In genomic region chr2:203814661-203815540, GRCh38 we compare ENCODE assay signal across 1 cellular context.
TF ChIP-seq lines count a peak whose summit lies in the region.

No MANE protein-coding gene starts in this region.

TF ChIP-seq in HepG2, 621 proteins besides CTCF, POLR2A, EP300 and RAD21 (continued from another document and continues in another):
- TF ChIP-seq ZFP90 (CRISPR knock-in tag; IDR thresholded peaks at IDR 0.05; ENCODE audit: borderline replicate concordance) = no peak
- no peak for TF ChIP-seq ZC3H4 (CRISPR knock-in tag; IDR thresholded peaks at IDR 0.05; ENCODE audit: borderline replicate concordance)
- TF ChIP-seq ZNF34 (CRISPR knock-in tag; IDR thresholded peaks at IDR 0.05; ENCODE audit: borderline replicate concordance) = 0 out of 2 replicates have a peak, but pooled peaks have one; percentile 77
- no peak for TF ChIP-seq GPN1 (CRISPR knock-in tag; IDR thresholded peaks at IDR 0.05; ENCODE audit: borderline replicate concordance)
- TF ChIP-seq YY1 (IDR thresholded peaks at IDR 0.05; ENCODE audit: insufficient read depth, insufficient replicate concordance, low read depth, low read length) = peak; percentile 60
- TF ChIP-seq PAX8 (CRISPR knock-in tag; IDR thresholded peaks at IDR 0.05; ENCODE audit: borderline replicate concordance) = no peak
- TF ChIP-seq MAF1 (CRISPR knock-in tag; IDR thresholded peaks at IDR 0.05; ENCODE audit: borderline replicate concordance) = 0 out of 2 replicates have a peak, but pooled peaks have one; percentile 22
- TF ChIP-seq ZNF616 (CRISPR knock-in tag; IDR thresholded peaks at IDR 0.05; ENCODE audit: low read depth) = no peak
- TF ChIP-seq, protein P1, sequence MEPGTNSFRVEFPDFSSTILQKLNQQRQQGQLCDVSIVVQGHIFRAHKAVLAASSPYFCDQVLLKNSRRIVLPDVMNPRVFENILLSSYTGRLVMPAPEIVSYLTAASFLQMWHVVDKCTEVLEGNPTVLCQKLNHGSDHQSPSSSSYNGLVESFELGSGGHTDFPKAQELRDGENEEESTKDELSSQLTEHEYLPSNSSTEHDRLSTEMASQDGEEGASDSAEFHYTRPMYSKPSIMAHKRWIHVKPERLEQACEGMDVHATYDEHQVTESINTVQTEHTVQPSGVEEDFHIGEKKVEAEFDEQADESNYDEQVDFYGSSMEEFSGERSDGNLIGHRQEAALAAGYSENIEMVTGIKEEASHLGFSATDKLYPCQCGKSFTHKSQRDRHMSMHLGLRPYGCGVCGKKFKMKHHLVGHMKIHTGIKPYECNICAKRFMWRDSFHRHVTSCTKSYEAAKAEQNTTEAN (CRISPR knock-in tag; conservative IDR thresholded peaks at IDR 0.05) = no peak
- TF ChIP-seq, protein P2, sequence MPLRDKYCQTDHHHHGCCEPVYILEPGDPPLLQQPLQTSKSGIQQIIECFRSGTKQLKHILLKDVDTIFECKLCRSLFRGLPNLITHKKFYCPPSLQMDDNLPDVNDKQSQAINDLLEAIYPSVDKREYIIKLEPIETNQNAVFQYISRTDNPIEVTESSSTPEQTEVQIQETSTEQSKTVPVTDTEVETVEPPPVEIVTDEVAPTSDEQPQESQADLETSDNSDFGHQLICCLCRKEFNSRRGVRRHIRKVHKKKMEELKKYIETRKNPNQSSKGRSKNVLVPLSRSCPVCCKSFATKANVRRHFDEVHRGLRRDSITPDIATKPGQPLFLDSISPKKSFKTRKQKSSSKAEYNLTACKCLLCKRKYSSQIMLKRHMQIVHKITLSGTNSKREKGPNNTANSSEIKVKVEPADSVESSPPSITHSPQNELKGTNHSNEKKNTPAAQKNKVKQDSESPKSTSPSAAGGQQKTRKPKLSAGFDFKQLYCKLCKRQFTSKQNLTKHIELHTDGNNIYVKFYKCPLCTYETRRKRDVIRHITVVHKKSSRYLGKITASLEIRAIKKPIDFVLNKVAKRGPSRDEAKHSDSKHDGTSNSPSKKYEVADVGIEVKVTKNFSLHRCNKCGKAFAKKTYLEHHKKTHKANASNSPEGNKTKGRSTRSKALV (CRISPR knock-in tag; IDR thresholded peaks at IDR 0.05) = no peak
- no peak for TF ChIP-seq ZNF337 (CRISPR knock-in tag; IDR thresholded peaks at IDR 0.05; ENCODE audit: borderline replicate concordance, low read depth)
- TF ChIP-seq MED1 (CRISPR knock-in tag; IDR thresholded peaks at IDR 0.05) = peak; percentile 58
- no peak for TF ChIP-seq CCAR2 (optimal IDR thresholded peaks at IDR 0.05; ENCODE audit: low read depth, low read length)
- TF ChIP-seq MAZ (IDR thresholded peaks at IDR 0.05; ENCODE audit: borderline replicate concordance, low read depth, low read length) = no peak; the same call in 1 of the 2 replicates
- TF ChIP-seq MAZ (CRISPR knock-in tag; IDR thresholded peaks at IDR 0.05; ENCODE audit: low read depth) = no peak
- no peak for TF ChIP-seq CEBPB (IDR thresholded peaks at IDR 0.05; ENCODE audit: borderline replicate concordance, low read depth, low read length)
- no peak for TF ChIP-seq ZNF75D (CRISPR knock-in tag; IDR thresholded peaks at IDR 0.05; ENCODE audit: borderline replicate concordance)
- 0 out of 2 replicates have a peak, but pooled peaks have one; percentile 41 for TF ChIP-seq NR2C2 (CRISPR knock-in tag; IDR thresholded peaks at IDR 0.05; ENCODE audit: borderline replicate concordance)
- 0 out of 2 replicates have a peak, but pooled peaks have one; percentile 30 for TF ChIP-seq ZNF724P (CRISPR knock-in tag; IDR thresholded peaks at IDR 0.05; ENCODE audit: borderline replicate concordance)
- peak; percentile 44; the same call in 1 of the 2 replicates for TF ChIP-seq CEBPG (CRISPR knock-in tag; IDR thresholded peaks at IDR 0.05)
- TF ChIP-seq NFYC (CRISPR knock-in tag; IDR thresholded peaks at IDR 0.05) = peak; percentile 2; the same call in 1 of the 2 replicates
- TF ChIP-seq, protein P3, sequence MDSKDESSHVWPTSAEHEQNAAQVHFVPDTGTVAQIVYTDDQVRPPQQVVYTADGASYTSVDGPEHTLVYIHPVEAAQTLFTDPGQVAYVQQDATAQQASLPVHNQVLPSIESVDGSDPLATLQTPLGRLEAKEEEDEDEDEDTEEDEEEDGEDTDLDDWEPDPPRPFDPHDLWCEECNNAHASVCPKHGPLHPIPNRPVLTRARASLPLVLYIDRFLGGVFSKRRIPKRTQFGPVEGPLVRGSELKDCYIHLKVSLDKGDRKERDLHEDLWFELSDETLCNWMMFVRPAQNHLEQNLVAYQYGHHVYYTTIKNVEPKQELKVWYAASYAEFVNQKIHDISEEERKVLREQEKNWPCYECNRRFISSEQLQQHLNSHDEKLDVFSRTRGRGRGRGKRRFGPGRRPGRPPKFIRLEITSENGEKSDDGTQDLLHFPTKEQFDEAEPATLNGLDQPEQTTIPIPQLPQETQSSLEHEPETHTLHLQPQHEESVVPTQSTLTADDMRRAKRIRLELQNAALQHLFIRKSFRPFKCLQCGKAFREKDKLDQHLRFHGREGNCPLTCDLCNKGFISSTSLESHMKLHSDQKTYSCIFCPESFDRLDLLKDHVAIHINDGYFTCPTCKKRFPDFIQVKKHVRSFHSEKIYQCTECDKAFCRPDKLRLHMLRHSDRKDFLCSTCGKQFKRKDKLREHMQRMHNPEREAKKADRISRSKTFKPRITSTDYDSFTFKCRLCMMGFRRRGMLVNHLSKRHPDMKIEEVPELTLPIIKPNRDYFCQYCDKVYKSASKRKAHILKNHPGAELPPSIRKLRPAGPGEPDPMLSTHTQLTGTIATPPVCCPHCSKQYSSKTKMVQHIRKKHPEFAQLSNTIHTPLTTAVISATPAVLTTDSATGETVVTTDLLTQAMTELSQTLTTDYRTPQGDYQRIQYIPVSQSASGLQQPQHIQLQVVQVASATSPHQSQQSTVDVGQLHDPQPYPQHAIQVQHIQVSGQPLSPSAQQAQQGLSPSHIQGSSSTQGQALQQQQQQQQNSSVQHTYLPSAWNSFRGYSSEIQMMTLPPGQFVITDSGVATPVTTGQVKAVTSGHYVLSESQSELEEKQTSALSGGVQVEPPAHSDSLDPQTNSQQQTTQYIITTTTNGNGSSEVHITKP (CRISPR knock-in tag; IDR thresholded peaks at IDR 0.05; ENCODE audit: low read depth) = no peak
- TF ChIP-seq CCDC6 (CRISPR knock-in tag; IDR thresholded peaks at IDR 0.05) = no peak
- TF ChIP-seq ZNF441 (CRISPR knock-in tag; IDR thresholded peaks at IDR 0.05; ENCODE audit: borderline replicate concordance) = no peak
- TF ChIP-seq RELA (CRISPR knock-in tag; IDR thresholded peaks at IDR 0.05) = no peak
- TF ChIP-seq, protein P4, sequence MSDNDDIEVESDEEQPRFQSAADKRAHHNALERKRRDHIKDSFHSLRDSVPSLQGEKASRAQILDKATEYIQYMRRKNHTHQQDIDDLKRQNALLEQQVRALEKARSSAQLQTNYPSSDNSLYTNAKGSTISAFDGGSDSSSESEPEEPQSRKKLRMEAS (IDR thresholded peaks at IDR 0.05) = no peak
- TF ChIP-seq MEIS2 (CRISPR knock-in tag; IDR thresholded peaks at IDR 0.05) = no peak
- TF ChIP-seq ESRRA (CRISPR knock-in tag; IDR thresholded peaks at IDR 0.05; ENCODE audit: low read depth) = no peak
- TF ChIP-seq PAWR (CRISPR knock-in tag; IDR thresholded peaks at IDR 0.05; ENCODE audit: borderline replicate concordance) = no peak
- 0 out of 2 replicates have a peak, but pooled peaks have one; percentile 26 for TF ChIP-seq YEATS2 (CRISPR knock-in tag; IDR thresholded peaks at IDR 0.05; ENCODE audit: borderline replicate concordance)
- TF ChIP-seq ZNF703 (CRISPR knock-in tag; IDR thresholded peaks at IDR 0.05; ENCODE audit: borderline replicate concordance) = no peak
- TF ChIP-seq, protein P5, sequence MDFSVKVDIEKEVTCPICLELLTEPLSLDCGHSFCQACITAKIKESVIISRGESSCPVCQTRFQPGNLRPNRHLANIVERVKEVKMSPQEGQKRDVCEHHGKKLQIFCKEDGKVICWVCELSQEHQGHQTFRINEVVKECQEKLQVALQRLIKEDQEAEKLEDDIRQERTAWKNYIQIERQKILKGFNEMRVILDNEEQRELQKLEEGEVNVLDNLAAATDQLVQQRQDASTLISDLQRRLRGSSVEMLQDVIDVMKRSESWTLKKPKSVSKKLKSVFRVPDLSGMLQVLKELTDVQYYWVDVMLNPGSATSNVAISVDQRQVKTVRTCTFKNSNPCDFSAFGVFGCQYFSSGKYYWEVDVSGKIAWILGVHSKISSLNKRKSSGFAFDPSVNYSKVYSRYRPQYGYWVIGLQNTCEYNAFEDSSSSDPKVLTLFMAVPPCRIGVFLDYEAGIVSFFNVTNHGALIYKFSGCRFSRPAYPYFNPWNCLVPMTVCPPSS (IDR thresholded peaks at IDR 0.05) = no peak
- 0 out of 2 replicates have a peak, but pooled peaks have one; percentile 42 for TF ChIP-seq ZNF761 (CRISPR knock-in tag; conservative IDR thresholded peaks at IDR 0.05)
- TF ChIP-seq ZNF850 (CRISPR knock-in tag; conservative IDR thresholded peaks at IDR 0.05) = no peak
- no peak for TF ChIP-seq ZNF550 (CRISPR knock-in tag; IDR thresholded peaks at IDR 0.05; ENCODE audit: borderline replicate concordance)
- TF ChIP-seq DR1 (CRISPR knock-in tag; IDR thresholded peaks at IDR 0.05) = no peak
- TF ChIP-seq SATB2 (CRISPR knock-in tag; IDR thresholded peaks at IDR 0.05) = no peak
- no peak for TF ChIP-seq ZSCAN21 (CRISPR knock-in tag; IDR thresholded peaks at IDR 0.05; ENCODE audit: borderline replicate concordance)
- 0 out of 2 replicates have a peak, but pooled peaks have one; percentile 38 for TF ChIP-seq ZNF276 (CRISPR knock-in tag; IDR thresholded peaks at IDR 0.05; ENCODE audit: low read depth)
- 0 out of 2 replicates have a peak, but pooled peaks have one; percentile 41 for TF ChIP-seq SMAD9 (CRISPR knock-in tag; IDR thresholded peaks at IDR 0.05)
- no peak for TF ChIP-seq TRIM24 (CRISPR knock-in tag; IDR thresholded peaks at IDR 0.05)
- no peak for TF ChIP-seq ZFP62 (CRISPR knock-in tag; IDR thresholded peaks at IDR 0.05)
- no peak for TF ChIP-seq PRPF4 (IDR thresholded peaks at IDR 0.05; ENCODE audit: low read depth, low read length, poor library complexity, severe bottlenecking)
- no peak for TF ChIP-seq ZBTB1 (CRISPR knock-in tag; IDR thresholded peaks at IDR 0.05; ENCODE audit: borderline replicate concordance)
- TF ChIP-seq, protein P6, sequence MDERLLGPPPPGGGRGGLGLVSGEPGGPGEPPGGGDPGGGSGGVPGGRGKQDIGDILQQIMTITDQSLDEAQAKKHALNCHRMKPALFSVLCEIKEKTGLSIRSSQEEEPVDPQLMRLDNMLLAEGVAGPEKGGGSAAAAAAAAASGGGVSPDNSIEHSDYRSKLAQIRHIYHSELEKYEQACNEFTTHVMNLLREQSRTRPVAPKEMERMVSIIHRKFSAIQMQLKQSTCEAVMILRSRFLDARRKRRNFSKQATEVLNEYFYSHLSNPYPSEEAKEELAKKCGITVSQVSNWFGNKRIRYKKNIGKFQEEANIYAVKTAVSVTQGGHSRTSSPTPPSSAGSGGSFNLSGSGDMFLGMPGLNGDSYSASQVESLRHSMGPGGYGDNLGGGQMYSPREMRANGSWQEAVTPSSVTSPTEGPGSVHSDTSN (CRISPR knock-in tag; IDR thresholded peaks at IDR 0.05) = no peak
- no peak for TF ChIP-seq HBP1 (CRISPR knock-in tag; IDR thresholded peaks at IDR 0.05; ENCODE audit: low read depth)
- no peak for TF ChIP-seq ZNF775 (CRISPR knock-in tag; IDR thresholded peaks at IDR 0.05; ENCODE audit: borderline replicate concordance)
- TF ChIP-seq CSRNP1 (CRISPR knock-in tag; IDR thresholded peaks at IDR 0.05) = no peak
- TF ChIP-seq SOX5 (CRISPR knock-in tag; IDR thresholded peaks at IDR 0.05; ENCODE audit: borderline replicate concordance) = peak; percentile 13
